In the genomic region with DNA sequence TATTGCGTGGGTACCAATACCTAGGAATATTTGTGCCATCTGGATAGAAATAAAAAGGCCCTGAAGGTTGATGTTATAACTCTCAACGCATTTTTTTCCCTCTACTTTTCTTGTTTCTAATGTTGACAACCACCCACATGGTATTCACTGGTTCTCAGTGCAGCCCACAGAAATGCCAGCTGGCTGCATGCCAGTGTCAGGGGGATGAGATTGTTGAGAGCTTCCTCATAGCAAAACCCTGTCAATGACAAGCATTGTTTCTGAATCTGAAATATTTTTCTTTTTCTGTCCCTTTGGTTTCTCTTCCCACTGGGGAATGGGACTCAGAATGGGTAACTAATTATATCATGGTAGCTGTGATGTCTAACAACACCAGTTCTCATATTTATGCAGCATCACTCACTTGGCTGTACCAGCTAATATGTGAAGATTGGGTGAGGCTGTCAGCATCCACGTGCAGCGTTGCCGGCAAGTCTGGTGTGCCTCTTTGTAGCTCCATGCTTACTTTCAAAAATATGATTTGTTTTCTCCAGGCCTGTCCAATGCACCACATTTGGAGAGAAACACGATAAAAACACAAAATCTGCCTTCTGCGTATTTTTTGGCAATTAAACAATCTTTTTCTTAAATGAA, we compare ENCODE assay signal across 12 cellular contexts.
DNase-seq lines count a peak whose midpoint lies in the region; ATAC-seq and TF ChIP-seq lines count a peak whose summit lies in the region.
"Had no signal": no experiment of that assay in that cellular context is flagged by ENCODE, and none has a peak within 500 bp of the region (broad histone marks: within the 10 kb centered on the region; RNA-seq: fewer than 3 reads in every experiment).

No MANE protein-coding gene starts in this region.

- H3K27ac ChIP-seq in MM.1S (ENCODE audit: low read length) (no peak overlapping the region), gastroesophageal sphincter (no peak overlapping the region), colonic mucosa (no peak overlapping the region)
- H3K27ac ChIP-seq: left lung, spleen had no signal

- DNase-seq in BJ (ENCODE audit: low read depth) (peak; percentile 15), MM.1S (peak; percentile 24), cardiac fibroblast (ENCODE audit: low read depth in 2 of 2) (peak; percentile 81 to 88), lung microvascular endothelial cell (ENCODE audit: low read depth in 2 of 2) (peak; percentile 81 to 94), colonic mucosa (no peak)
- DNase-seq: DMS79 treated with DMSO at 0.1 percent for 48 hours, left lung, SHP77, spleen had no signal

- no peaks in the 10 kb centered on the region for H3K9me2 ChIP-seq in MM.1S (replicated peaks; ENCODE audit: insufficient read depth, low read length)

- TF ChIP-seq EP300 in gastroesophageal sphincter (IDR thresholded peaks at IDR 0.05) = no peak

- no peak overlapping the region for H2AFZ ChIP-seq in MM.1S (ENCODE audit: low read length)

- TF ChIP-seq CTCF in BJ (IDR thresholded peaks at IDR 0.05; ENCODE audit: insufficient read depth, low read depth, low read length) (no peak), MM.1S (IDR thresholded peaks at IDR 0.05; ENCODE audit: low read length) (no peak), cardiac fibroblast (IDR thresholded peaks at IDR 0.05; ENCODE audit: low read depth, low read length) (no peak), gastroesophageal sphincter (IDR thresholded peaks at IDR 0.05) (no peak), colonic mucosa (IDR thresholded peaks at IDR 0.05) (no peak)

- H3K9me3 ChIP-seq in MM.1S (replicated peaks; ENCODE audit: insufficient read depth, low read length) (no peaks in the 10 kb centered on the region), gastroesophageal sphincter (no peaks in the 10 kb centered on the region), colonic mucosa (no peaks in the 10 kb centered on the region)
- H3K9me3 ChIP-seq: left lung, spleen had no signal

- no peak overlapping the region for H3K4me3 ChIP-seq in BJ (ENCODE audit: low read depth, low read length)
- H3K4me3 ChIP-seq in MM.1S (ENCODE audit: low read length) = no peak overlapping the region
- H3K4me3 ChIP-seq in cardiac fibroblast (replicated peaks in 1 of 2; ENCODE audit: low read depth in 2 of 2, low read length in 2 of 2) = no peak overlapping the region
- no peak overlapping the region for H3K4me3 ChIP-seq in gastroesophageal sphincter
- no peak overlapping the region for H3K4me3 ChIP-seq in colonic mucosa
- H3K4me3 ChIP-seq: left lung, spleen had no signal

- H3K27me3 ChIP-seq in BJ (ENCODE audit: control insufficient read depth, insufficient read depth, low read length) (no peaks in the 10 kb centered on the region), MM.1S (replicated peaks; ENCODE audit: insufficient read depth, low read length) (no peaks in the 10 kb centered on the region), gastroesophageal sphincter (no peaks in the 10 kb centered on the region), colonic mucosa (no peaks in the 10 kb centered on the region)
- H3K27me3 ChIP-seq: left lung had no signal

- H3K36me3 ChIP-seq in BJ (ENCODE audit: control insufficient read depth, insufficient read depth, low read length) (no peaks in the 10 kb centered on the region), MM.1S (replicated peaks; ENCODE audit: insufficient read depth, low read length) (no peaks in the 10 kb centered on the region), gastroesophageal sphincter (no peaks in the 10 kb centered on the region), colonic mucosa (no peaks in the 10 kb centered on the region)
- H3K36me3 ChIP-seq: left lung, spleen had no signal

- intact Hi-C loops in colonic mucosa (cut with DNase I) = no loop called here

- 72 to 83% methylated on average over 7 of the region's 7 CpGs for WGBS in gastroesophageal sphincter (ENCODE audit: low coverage in 1 of 2), 2 donors

- H4K20me1 ChIP-seq in MM.1S (ENCODE audit: insufficient read depth, low read length) = no peaks in the 10 kb centered on the region

- peaks cover 11% of the 10 kb centered on the region; the same call in 1 of the 2 replicates for H3K4me1 ChIP-seq in MM.1S (ENCODE audit: low read length)
- H3K4me1 ChIP-seq in gastroesophageal sphincter = no peaks in the 10 kb centered on the region
- no peaks in the 10 kb centered on the region for H3K4me1 ChIP-seq in colonic mucosa
- H3K4me1 ChIP-seq: left lung, spleen had no signal

- CTCF ChIA-PET in BJ (lab: Yijun Ruan, JAX) = interaction anchor here (1.7 to 1.9 kb wide), 2 partner anchors 9 to 11 kb away, joined by 4 to 7 read pairs; no protein-coding TSS in a partner anchor

- ATAC-seq in HG02610 (IDR thresholded peaks at IDR 0.05; ENCODE audit: unreplicated experiment) (no peak), gastroesophageal sphincter (no peak), GM18498 (IDR thresholded peaks at IDR 0.05; ENCODE audit: unreplicated experiment) (no peak)
- ATAC-seq: left lung had no signal

- POLR2A ChIA-PET in BJ (lab: Charles Lee) = no interaction called here

- no peaks in the 10 kb centered on the region for H3F3A ChIP-seq in MM.1S (ENCODE audit: insufficient read depth, low read length)

- no peak for TF ChIP-seq POLR2A in gastroesophageal sphincter (IDR thresholded peaks at IDR 0.05)

- H3K9ac ChIP-seq in MM.1S (ENCODE audit: low read length) (no peak overlapping the region), colonic mucosa (ENCODE audit: low read depth in 2 of 2, low read length in 2 of 2) (no peak overlapping the region)

- no peak overlapping the region for H3K4me2 ChIP-seq in MM.1S (ENCODE audit: low read depth, low read length)

- no peaks in the 10 kb centered on the region for H3K79me2 ChIP-seq in MM.1S (ENCODE audit: low read length)
